In genomic region chr19:49443366-49444099, GRCh38 we compare ENCODE assay signal across 8 cellular contexts. TPM values are rescaled to one million over a fixed set of nuclear protein-coding genes. Genes with fewer than 3 reads are reported as not detected.
DNase-seq lines count a peak whose midpoint lies in the region; ATAC-seq lines count a peak whose summit lies in the region.

No MANE protein-coding gene starts in this region.

- peak overlapping the region; percentile 92 for H3K4me2 ChIP-seq in mesenchymal stem cell (ENCODE audit: low read length, poor library complexity, severe bottlenecking)

- no peak overlapping the region for H3K23ac ChIP-seq in mesenchymal stem cell (ENCODE audit: low read length in 2 of 2)

- H3K36me3 ChIP-seq in mesenchymal stem cell (ENCODE audit: control insufficient read depth in 1 of 2, insufficient read depth in 2 of 2, low read depth in 1 of 2, low read length in 2 of 2), result peaks cover 3 to 28% of the 10 kb centered on the region in 2 experiments

- H3K4me1 Mint-ChIP-seq in effector memory CD8-positive, alpha-beta T cell (ENCODE audit: low read depth in 2 of 2), result peaks cover 26 to 40% of the 10 kb centered on the region in 2 donors

- no peak overlapping the region for H2AK5ac ChIP-seq in mesenchymal stem cell (ENCODE audit: low read length, severe bottlenecking)

- peak overlapping the region; percentile 67 for H4K8ac ChIP-seq in mesenchymal stem cell (ENCODE audit: low read length)

- H3K9me3 ChIP-seq in mesenchymal stem cell (ENCODE audit: control insufficient read depth, low read length), result no peaks in the 10 kb centered on the region

- peak overlapping the region; percentile 46 to 87 for H3K27ac Mint-ChIP-seq in effector memory CD8-positive, alpha-beta T cell

- WGBS in mesenchymal stem cell, result 0% methylated on average over 32 of the region's 47 CpGs

- H3K4me3 Mint-ChIP-seq in effector memory CD8-positive, alpha-beta T cell, result peak overlapping the region; percentile 77 to 79

- peak overlapping the region in 1 of 2 experiments; percentile 10 for H2BK12ac ChIP-seq in mesenchymal stem cell (ENCODE audit: low read length in 2 of 2)

- H3K27me3 Mint-ChIP-seq in effector memory CD8-positive, alpha-beta T cell, result peaks cover 39 to 43% of the 10 kb centered on the region in 2 donors

- peak overlapping the region in 1 of 2 experiments; percentile 75 for H3K18ac ChIP-seq in mesenchymal stem cell (ENCODE audit: low read depth in 1 of 2, low read length in 2 of 2)

- peaks cover 22% of the 10 kb centered on the region for H3K36me3 Mint-ChIP-seq in effector memory CD8-positive, alpha-beta T cell (ENCODE audit: insufficient read depth)

- H3K27ac ChIP-seq in mesenchymal stem cell (ENCODE audit: low read length, poor library complexity, severe bottlenecking), result no peak overlapping the region

- H3K79me1 ChIP-seq in mesenchymal stem cell (replicated peaks; ENCODE audit: low read length, poor library complexity, severe bottlenecking), result peaks cover 7% of the 10 kb centered on the region

- no peak overlapping the region for H3K14ac ChIP-seq in mesenchymal stem cell (ENCODE audit: low read length in 2 of 2)

- H3K4me3 ChIP-seq in mesenchymal stem cell (ENCODE audit: insufficient read depth in 1 of 2, low read depth in 1 of 2, low read length in 2 of 2), result peak overlapping the region; percentile 59 to 80

- peaks cover 37 to 39% of the 10 kb centered on the region in 2 experiments for H3K27me3 ChIP-seq in mesenchymal stem cell (ENCODE audit: control insufficient read depth in 1 of 2, insufficient read depth in 1 of 2, low read length in 2 of 2)

- peak overlapping the region; percentile 74 for H3K9ac ChIP-seq in mesenchymal stem cell (ENCODE audit: low read length)

- no peak overlapping the region for H2BK15ac ChIP-seq in mesenchymal stem cell (ENCODE audit: low read depth, poor library complexity, severe bottlenecking)

- no peaks in the 10 kb centered on the region for H3K9me3 Mint-ChIP-seq in effector memory CD8-positive, alpha-beta T cell

- H3K4me1 ChIP-seq in mesenchymal stem cell (ENCODE audit: control insufficient read depth, insufficient read depth, low read depth, low read length), result peaks cover 13% of the 10 kb centered on the region

- peak overlapping the region; percentile 24 for H2BK120ac ChIP-seq in mesenchymal stem cell (ENCODE audit: low read depth, low read length)

- peak overlapping the region; percentile 75 for H2AFZ ChIP-seq in mesenchymal stem cell (ENCODE audit: low read depth, low read length)

- H4K91ac ChIP-seq in mesenchymal stem cell (ENCODE audit: low read length), result peak overlapping the region; percentile 62

- H3K4ac ChIP-seq in mesenchymal stem cell (ENCODE audit: low read depth in 1 of 2, low read length in 2 of 2), result no peak overlapping the region

- no peak overlapping the region for H2BK5ac ChIP-seq in mesenchymal stem cell (ENCODE audit: low read depth, low read length, poor library complexity, severe bottlenecking)

- DNase-seq in COR-L47 (lab: John Stamatoyannopoulos, UW) (peak; percentile 93), HT1080 (ENCODE audit: low read depth) (peak; percentile 92), NK-92 (lab: John Stamatoyannopoulos, UW; ENCODE audit: unreplicated experiment) (peak; percentile 40), mesenchymal stem cell (peak; percentile 95)
- DNase-seq in activated CD8-positive, alpha-beta memory T cell treated with anti-CD3 and anti-CD28 coated beads for 24 hours, result peak; percentile 99
- peak; percentile 92 to 94 (median 93) for DNase-seq in effector memory CD8-positive, alpha-beta T cell
- peak; percentile 87 for DNase-seq in stimulated activated CD8-positive, alpha-beta memory T cell treated with anti-CD3 and anti-CD28 coated beads, Interleukin-12 subunit alpha, Interleukin-12 subunit beta, amount 100 ng/mL, for 1 hour (ENCODE audit: low read depth)

- ATAC-seq in GM21381 (IDR thresholded peaks at IDR 0.05; ENCODE audit: unreplicated experiment), result peak; percentile 77
- peak; percentile 90 for ATAC-seq in effector memory CD8-positive, alpha-beta T cell (replicated peaks)

RNA-seq across cellular contexts. Expression of gene SLC17A7, which starts 2.2 kb away (rescaled TPM):
- total RNA-seq in HT1080 (2014; rRNA removed; shearing (Covaris generic)), result 0.07 and 1.7 TPM in 2 replicates
- 0.03 TPM in 1 of 2 replicates, not detected in the other for polyA plus RNA-seq in HT1080 (2015; cell fraction: cytosol; rRNA removed)
- 0.10 and 0.37 TPM in 2 replicates for polyA plus RNA-seq in HT1080 (2015; cell fraction: nucleus; rRNA removed)
- 0.66 TPM for polyA plus RNA-seq in mesenchymal stem cell (2013, experiment 1 of 2)
- polyA plus RNA-seq in mesenchymal stem cell (2013, experiment 2 of 2), result 0.63 TPM

RNA-seq across cellular contexts. Expression of gene PIH1D1, which starts 8.1 kb away (rescaled TPM):
- 203 and 223 TPM in 2 replicates for total RNA-seq in HT1080 (2014; rRNA removed; shearing (Covaris generic))
- 130 and 159 TPM in 2 replicates for polyA plus RNA-seq in HT1080 (2015; cell fraction: cytosol; rRNA removed)
- polyA plus RNA-seq in HT1080 (2015; cell fraction: nucleus; rRNA removed), result 232 and 237 TPM in 2 replicates
- 54.8 TPM for polyA plus RNA-seq in mesenchymal stem cell (2013, experiment 1 of 2)
- 53.7 TPM for polyA plus RNA-seq in mesenchymal stem cell (2013, experiment 2 of 2)

RNA-seq across cellular contexts. Expression of gene ALDH16A1, which starts 9.5 kb away (rescaled TPM):
- 55.1 and 75.5 TPM in 2 replicates for total RNA-seq in HT1080 (2014; rRNA removed; shearing (Covaris generic))
- 26.6 and 27.7 TPM in 2 replicates for polyA plus RNA-seq in HT1080 (2015; cell fraction: cytosol; rRNA removed)
- 57.6 and 65.5 TPM in 2 replicates for polyA plus RNA-seq in HT1080 (2015; cell fraction: nucleus; rRNA removed)
- polyA plus RNA-seq in mesenchymal stem cell (2013, experiment 1 of 2), result 7.6 TPM
- polyA plus RNA-seq in mesenchymal stem cell (2013, experiment 2 of 2), result 6.8 TPM

RNA-seq across cellular contexts. Expression of gene GFY, which starts 18.3 kb away (rescaled TPM):
- not detected in 2 replicates for total RNA-seq in HT1080 (2014; rRNA removed; shearing (Covaris generic))
- not detected in 2 replicates for polyA plus RNA-seq in HT1080 (2015; cell fraction: cytosol; rRNA removed)
- not detected in 2 replicates for polyA plus RNA-seq in HT1080 (2015; cell fraction: nucleus; rRNA removed)
- polyA plus RNA-seq in mesenchymal stem cell (2013, experiment 1 of 2), result not detected
- not detected for polyA plus RNA-seq in mesenchymal stem cell (2013, experiment 2 of 2)

RNA-seq across cellular contexts. Expression of gene PTH2, which starts 20.3 kb away (rescaled TPM):
- not detected in 2 replicates for total RNA-seq in HT1080 (2014; rRNA removed; shearing (Covaris generic))
- not detected in 2 replicates for polyA plus RNA-seq in HT1080 (2015; cell fraction: cytosol; rRNA removed)
- polyA plus RNA-seq in HT1080 (2015; cell fraction: nucleus; rRNA removed), result not detected in 2 replicates
- polyA plus RNA-seq in mesenchymal stem cell (2013, experiment 1 of 2), result not detected
- polyA plus RNA-seq in mesenchymal stem cell (2013, experiment 2 of 2), result not detected

Comparison
In these comparisons a context has a peak if more than half of its experiments do, and no peak if none do; other contexts are left out.
1. DNase-seq: peak in every context shown above with its lines; median percentile 99 in activated CD8-positive, alpha-beta memory T cell treated with anti-CD3 and anti-CD28 coated beads for 24 hours; 95 in mesenchymal stem cell; 93 in COR-L47; 93 in effector memory CD8-positive, alpha-beta T cell; 92 in HT1080; 87 in stimulated activated CD8-positive, alpha-beta memory T cell treated with anti-CD3 and anti-CD28 coated beads, Interleukin-12 subunit alpha, Interleukin-12 subunit beta, amount 100 ng/mL, for 1 hour; 40 in NK-92.